8 cellular contexts compared by ENCODE assay signal in genomic region chr14:44803239-44803905, GRCh38.
DNase-seq lines count a peak whose midpoint lies in the region; ATAC-seq and TF ChIP-seq lines count a peak whose summit lies in the region.

No MANE protein-coding gene starts in this region.

- 51 to 77% (median 70%) methylated on average over 1 of the region's 1 CpG for WGBS in spleen, 5 donors

- ATAC-seq in GM18517 (IDR thresholded peaks at IDR 0.05; ENCODE audit: unreplicated experiment) (peak; percentile 67), HG02981 (IDR thresholded peaks at IDR 0.05; ENCODE audit: unreplicated experiment) (peak; percentile 90)

- H3K36me3 ChIP-seq in BJ (ENCODE audit: control insufficient read depth, insufficient read depth, low read length) (no peaks in the 10 kb centered on the region), adipocyte (ENCODE audit: control insufficient read depth, insufficient read depth, low read length, severe bottlenecking) (no peaks in the 10 kb centered on the region), left ventricle myocardium inferior (no peaks in the 10 kb centered on the region), spleen (no peaks in the 10 kb centered on the region)

- H3K4me3 ChIP-seq in BJ (ENCODE audit: low read depth, low read length): no peak overlapping the region
- H3K4me3 ChIP-seq in adipocyte (ENCODE audit: low read length): no peak overlapping the region
- H3K4me3 ChIP-seq in left ventricle myocardium inferior: no peak overlapping the region
- no peak overlapping the region for H3K4me3 ChIP-seq in spleen

- H3K4me1 ChIP-seq in adipocyte (ENCODE audit: control insufficient read depth, insufficient read depth, low read length) (no peaks in the 10 kb centered on the region), left ventricle myocardium inferior (no peaks in the 10 kb centered on the region), spleen (no peaks in the 10 kb centered on the region)

- H3K27me3 ChIP-seq in BJ (ENCODE audit: control insufficient read depth, insufficient read depth, low read length) (no peaks in the 10 kb centered on the region), adipocyte (replicated peaks; ENCODE audit: control insufficient read depth, insufficient read depth, low read length) (no peaks in the 10 kb centered on the region), left ventricle myocardium inferior (ENCODE audit: low read depth) (no peaks in the 10 kb centered on the region), spleen (replicated peaks in 1 of 7) (no peaks in the 10 kb centered on the region)

- TF ChIP-seq CTCF in BJ (IDR thresholded peaks at IDR 0.05; ENCODE audit: insufficient read depth, low read depth, low read length): peak; percentile 60
- peak; percentile 82 for TF ChIP-seq CTCF in left ventricle myocardium inferior (IDR thresholded peaks at IDR 0.05; ENCODE audit: borderline replicate concordance)
- peak in 9 of 11 experiments; percentile 23 to 59 (median 50) for TF ChIP-seq CTCF in spleen (IDR thresholded peaks at IDR 0.05 in 8 of 11, conservative IDR thresholded peaks at IDR 0.05 in 3 of 11)

- no peak overlapping the region for H3K9ac ChIP-seq in adipocyte (ENCODE audit: low read length)

- CTCF ChIA-PET in BJ (lab: Yijun Ruan, JAX): interaction anchor here (0.8 to 1.4 kb wide), 3 partner anchors 8 to 12 kb away, joined by 3 to 6 read pairs (median 4); no protein-coding TSS in a partner anchor

- intact Hi-C loops in left ventricle myocardium inferior (cut with micrococcal nuclease) (no loop called here), spleen (cut with DNase I; ENCODE audit: low total_unique reads) (no loop called here)

- no peak overlapping the region for H3K27ac ChIP-seq in left ventricle myocardium inferior (replicated peaks)
- H3K27ac ChIP-seq in spleen: no peak overlapping the region

- no peak for TF ChIP-seq POLR2A in spleen (IDR thresholded peaks at IDR 0.05)

- POLR2A ChIA-PET in BJ (lab: Charles Lee): no interaction called here

- DNase-seq in BJ (ENCODE audit: low read depth) (peak; percentile 4), NCI-H2081 treated with DMSO at 0.1 percent for 48 hours (lab: John Stamatoyannopoulos, UW) (peak; percentile 5), adipocyte (ENCODE audit: low read depth) (peak; percentile 71), left ventricle myocardium inferior (no peak), spleen (no peak)
- no peak for DNase-seq in stimulated activated CD8-positive, alpha-beta memory T cell treated with anti-CD3 and anti-CD28 coated beads, Interleukin-4, amount 100 ng/mL, for 48 hours

- H3K9me3 ChIP-seq in adipocyte (ENCODE audit: control insufficient read depth, low read length) (no peaks in the 10 kb centered on the region), left ventricle myocardium inferior (replicated peaks) (no peaks in the 10 kb centered on the region), spleen (no peaks in the 10 kb centered on the region)

Comparison
In these comparisons a context has a peak if more than half of its experiments do, and no peak if none do; other contexts are left out.
1. DNase-seq: peak in BJ (single experiment), NCI-H2081 treated with DMSO at 0.1 percent for 48 hours (single experiment) and adipocyte (single experiment); none in left ventricle myocardium inferior (single experiment), spleen (single experiment) and stimulated activated CD8-positive, alpha-beta memory T cell treated with anti-CD3 and anti-CD28 coated beads, Interleukin-4, amount 100 ng/mL, for 48 hours (single experiment).
2. Peak in every context shown above with its lines, with median percentiles within 50 percentile points of each other: CTCF ChIP-seq.